13 cellular contexts compared by ENCODE assay signal in genomic region chr2:43133336-43133707, GRCh38.
DNase-seq lines count a peak whose midpoint lies in the region; ATAC-seq and TF ChIP-seq lines count a peak whose summit lies in the region.
"Had no signal": no experiment of that assay in that cellular context is flagged by ENCODE, and none has a peak within 500 bp of the region (broad histone marks: within the 10 kb centered on the region; RNA-seq: fewer than 3 reads in every experiment).

No MANE protein-coding gene starts in this region.

- TF ChIP-seq POLR2A in right lobe of liver (IDR thresholded peaks at IDR 0.05) (no peak), transverse colon (IDR thresholded peaks at IDR 0.05) (no peak)

- no peak for ATAC-seq in activated CD8-positive, alpha-beta T cell treated with anti-CD3 and anti-CD28 coated beads for 36 hours
- ATAC-seq in right lobe of liver, result no peak
- ATAC-seq: left cardiac atrium, Panc1 had no signal

- POLR2A ChIA-PET in activated CD8-positive, alpha-beta T cell treated with anti-CD3 and anti-CD28 coated beads for 36 hours (lab: Charles Lee), result interaction anchor here (0.6 to 20.8 kb wide), 11 partner anchors 11 to 176 kb away, joined by 3 to 549 read pairs (median 3); partner anchors contain the start of gene ZFP36L2

- no peaks in the 10 kb centered on the region for H3K9me3 ChIP-seq in right lobe of liver
- H3K9me3 ChIP-seq in transverse colon, result no peaks in the 10 kb centered on the region

- no peaks in the 10 kb centered on the region for H3K27me3 Mint-ChIP-seq in activated naive CD4-positive, alpha-beta T cell treated with anti-CD3 and anti-CD28 coated beads for 36 hours (ENCODE audit: low read depth)
- no peaks in the 10 kb centered on the region for H3K27me3 Mint-ChIP-seq in activated CD8-positive, alpha-beta T cell treated with anti-CD3 and anti-CD28 coated beads for 36 hours

- H3K4me1 ChIP-seq in right lobe of liver (no peaks in the 10 kb centered on the region), transverse colon (peaks cover 39 to 79% (median 44%) of the 10 kb centered on the region in 4 donors)

- DNase-seq in activated naive CD4-positive, alpha-beta T cell treated with anti-CD3 and anti-CD28 coated beads for 36 hours, result no peak
- no peak for DNase-seq in activated naive CD4-positive, alpha-beta T cell (lab: John Stamatoyannopoulos, UW)
- no peak for DNase-seq in activated CD8-positive, alpha-beta T cell treated with anti-CD3 and anti-CD28 coated beads for 36 hours
- DNase-seq in right lobe of liver, result no peak
- DNase-seq in transverse colon, result no peak
- DNase-seq in HT-29 (ENCODE audit: low spot score), result no peak
- no peak for DNase-seq in hypothalamus (lab: John Stamatoyannopoulos, UW)
- no peak for DNase-seq in NCI-H1092 treated with DMSO at 0.1 percent for 48 hours (lab: John Stamatoyannopoulos, UW)
- DNase-seq: NCI-H2029, retina had no signal

- H3K27ac ChIP-seq in right lobe of liver, result peak overlapping the region; percentile 18 to 63 (median 20)
- peak overlapping the region; percentile 83 to 89 (median 86) for H3K27ac ChIP-seq in transverse colon

- no peaks in the 10 kb centered on the region for H3K9me3 Mint-ChIP-seq in activated naive CD4-positive, alpha-beta T cell treated with anti-CD3 and anti-CD28 coated beads for 36 hours
- H3K9me3 Mint-ChIP-seq in activated CD8-positive, alpha-beta T cell treated with anti-CD3 and anti-CD28 coated beads for 36 hours, result no peaks in the 10 kb centered on the region
- H3K9me3 Mint-ChIP-seq: brain had no signal

- no peak for TF ChIP-seq EP300 in transverse colon (IDR thresholded peaks at IDR 0.05; ENCODE audit: low read depth)

- peaks cover 96% of the 10 kb centered on the region for H3K4me1 Mint-ChIP-seq in activated naive CD4-positive, alpha-beta T cell treated with anti-CD3 and anti-CD28 coated beads for 36 hours (ENCODE audit: low read depth)
- peaks cover 93% of the 10 kb centered on the region for H3K4me1 Mint-ChIP-seq in activated CD8-positive, alpha-beta T cell treated with anti-CD3 and anti-CD28 coated beads for 36 hours (ENCODE audit: low read depth)

- no peak for TF ChIP-seq CTCF in activated CD8-positive, alpha-beta T cell treated with anti-CD3 and anti-CD28 coated beads for 36 hours (IDR thresholded peaks at IDR 0.05)
- TF ChIP-seq CTCF in right lobe of liver (IDR thresholded peaks at IDR 0.05) (no peak), transverse colon (IDR thresholded peaks at IDR 0.05) (no peak)

- H3K4me3 Mint-ChIP-seq in activated naive CD4-positive, alpha-beta T cell treated with anti-CD3 and anti-CD28 coated beads for 36 hours, result no peak overlapping the region
- peak overlapping the region; percentile 14 for H3K4me3 Mint-ChIP-seq in activated CD8-positive, alpha-beta T cell treated with anti-CD3 and anti-CD28 coated beads for 36 hours
- H3K4me3 Mint-ChIP-seq: brain had no signal

- CTCF ChIA-PET in activated naive CD4-positive, alpha-beta T cell treated with anti-CD3 and anti-CD28 coated beads for 36 hours (lab: Charles Lee), result interaction anchor here (1.2 to 16.5 kb wide), 10 partner anchors 11 to 91 kb away, joined by 3 to 505 read pairs (median 10); partner anchors contain the start of gene ZFP36L2
- CTCF ChIA-PET in activated CD8-positive, alpha-beta T cell treated with anti-CD3 and anti-CD28 coated beads for 36 hours (lab: Charles Lee), result interaction anchor here (1.0 to 24.5 kb wide), 8 partner anchors 10 to 350 kb away, joined by 3 to 647 read pairs (median 5); partner anchors contain the start of gene ZFP36L2

- no peaks in the 10 kb centered on the region for H3K36me3 Mint-ChIP-seq in activated naive CD4-positive, alpha-beta T cell treated with anti-CD3 and anti-CD28 coated beads for 36 hours (ENCODE audit: low read depth)
- peaks cover 5% of the 10 kb centered on the region for H3K36me3 Mint-ChIP-seq in activated CD8-positive, alpha-beta T cell treated with anti-CD3 and anti-CD28 coated beads for 36 hours (ENCODE audit: low read depth)
- H3K36me3 Mint-ChIP-seq: brain had no signal

- no peaks in the 10 kb centered on the region for H3K36me3 ChIP-seq in right lobe of liver
- no peaks in the 10 kb centered on the region for H3K36me3 ChIP-seq in transverse colon

- H3K27ac Mint-ChIP-seq in activated naive CD4-positive, alpha-beta T cell treated with anti-CD3 and anti-CD28 coated beads for 36 hours, result peak overlapping the region; percentile 81
- peak overlapping the region; percentile 95 for H3K27ac Mint-ChIP-seq in activated CD8-positive, alpha-beta T cell treated with anti-CD3 and anti-CD28 coated beads for 36 hours

- 45% methylated on average over 2 of the region's 4 CpGs for WGBS in right lobe of liver (ENCODE audit: insufficient coverage, low coverage, low lambda C conversion rate, missing lambda C conversion rate)
- WGBS in transverse colon (ENCODE audit: low coverage in 1 of 2), 2 donors, result 86% methylated on average over 4 of the region's 4 CpGs; no CpG with 5 or more reads in 1 of the 2 donors

- no peak overlapping the region for H3K4me3 ChIP-seq in right lobe of liver
- no peak overlapping the region for H3K4me3 ChIP-seq in transverse colon

- H3K27me3 ChIP-seq in right lobe of liver (no peaks in the 10 kb centered on the region), transverse colon (no peaks in the 10 kb centered on the region)

- in situ Hi-C loops in transverse colon (cut with MboI; ENCODE audit: low pct_ligation_motif_present in 1 of 4, low pct_unique_long_range_greater_than_20kb in 1 of 4, low sequenced_read_pairs in 3 of 4), result no loop called here

- intact Hi-C loops in activated naive CD4-positive, alpha-beta T cell treated with anti-CD3 and anti-CD28 coated beads for 36 hours (cut with micrococcal nuclease), result loop anchor here (5.0 kb wide), 1 partner anchor 321 kb away; no protein-coding TSS in a partner anchor
- intact Hi-C loops in activated CD8-positive, alpha-beta T cell treated with anti-CD3 and anti-CD28 coated beads for 36 hours (cut with micrococcal nuclease), result loop anchor here (5.0 kb wide), 1 partner anchor 76 kb away; no protein-coding TSS in a partner anchor
- intact Hi-C loops in right lobe of liver (cut with DNase I), result loop anchor here in 1 of 2 donors (10.0 kb wide), 1 partner anchor 159 kb away; no protein-coding TSS in a partner anchor
- intact Hi-C loops in transverse colon (cut with DNase I; ENCODE audit: low total_unique reads), result no loop called here
